Comparison of ENCODE assay signal across 9 cellular contexts in genomic region chr1:77889240-77889637, GRCh38. TPM values are rescaled to one million over a fixed set of nuclear protein-coding genes. Genes with fewer than 3 reads are reported as not detected.
DNase-seq lines count a peak whose midpoint lies in the region; ATAC-seq and TF ChIP-seq lines count a peak whose summit lies in the region.
"Had no signal": no experiment of that assay in that cellular context is flagged by ENCODE, and none has a peak within 500 bp of the region (broad histone marks: within the 10 kb centered on the region; RNA-seq: fewer than 3 reads in every experiment).

No MANE protein-coding gene starts in this region.

- no peaks in the 10 kb centered on the region for H3K27me3 Mint-ChIP-seq in mesothelial cell of epicardium (ENCODE audit: low read depth)

- H2AFZ ChIP-seq in OCI-LY7 (ENCODE audit: low read length) = no peak overlapping the region

- peak overlapping the region; percentile 92 for H3K27ac Mint-ChIP-seq in mesothelial cell of epicardium

- peaks cover 11% of the 10 kb centered on the region for H3K4me1 Mint-ChIP-seq in mesothelial cell of epicardium

- POLR2A ChIA-PET in OCI-LY7 (lab: Charles Lee) = no interaction called here

- peaks cover 2% of the 10 kb centered on the region for H3K36me3 Mint-ChIP-seq in mesothelial cell of epicardium

- H3K9me3 ChIP-seq in OCI-LY7 (ENCODE audit: low read length) (no peaks in the 10 kb centered on the region), endocrine pancreas (ENCODE audit: control insufficient read depth, low read length) (no peaks in the 10 kb centered on the region)

- H3K27me3 ChIP-seq in endocrine pancreas (ENCODE audit: control insufficient read depth, insufficient read depth, low read length) = no peaks in the 10 kb centered on the region

- no peaks in the 10 kb centered on the region for H3K9me2 ChIP-seq in OCI-LY7 (ENCODE audit: insufficient read depth, low read length)

- no peak overlapping the region for H3K4me3 ChIP-seq in OCI-LY7 (ENCODE audit: low read depth, low read length, poor library complexity, severe bottlenecking)
- H3K4me3 ChIP-seq in endocrine pancreas (ENCODE audit: control insufficient read depth, insufficient read depth, low read length) = peak overlapping the region; percentile 59

- H3K4me1 ChIP-seq in OCI-LY7 (ENCODE audit: insufficient read depth, low read length, poor library complexity, severe bottlenecking) (no peaks in the 10 kb centered on the region), endocrine pancreas (ENCODE audit: control insufficient read depth, insufficient read depth, low read length) (no peaks in the 10 kb centered on the region)

- BruUV-seq in OCI-LY7 (replicated peaks; lab: Mats Ljungman, UMichigan) = no TSS peak

- H4K20me1 ChIP-seq in OCI-LY7 (ENCODE audit: insufficient read depth, low read length) = no peaks in the 10 kb centered on the region

- peak; percentile 9 for DNase-seq in NCI-H1105 treated with DMSO at 0.1 percent for 48 hours (lab: John Stamatoyannopoulos, UW)
- no peak for DNase-seq in NCI-H1105 (lab: John Stamatoyannopoulos, UW)
- no peak for DNase-seq in OCI-LY7 (ENCODE audit: low spot score)
- no peak for DNase-seq in mesothelial cell of epicardium (ENCODE audit: low spot score in 2 of 2, unreplicated experiment in 2 of 2)
- no peak for DNase-seq in caudate nucleus (lab: John Stamatoyannopoulos, UW)
- DNase-seq in SW 1271 (lab: John Stamatoyannopoulos, UW) = no peak

- H3K79me2 ChIP-seq in OCI-LY7 (ENCODE audit: insufficient read depth, low read depth, low read length) = no peaks in the 10 kb centered on the region

- H3K9ac ChIP-seq in endocrine pancreas (ENCODE audit: control insufficient read depth, insufficient read depth, low read length) = no peak overlapping the region

- H3K9me3 Mint-ChIP-seq in mesothelial cell of epicardium = no peaks in the 10 kb centered on the region

- TF ChIP-seq CTCF in OCI-LY7 (conservative IDR thresholded peaks at IDR 0.05; ENCODE audit: low read length) (no peak), mesothelial cell of epicardium (IDR thresholded peaks at IDR 0.05; ENCODE audit: unreplicated experiment) (no peak)

- intact Hi-C loops in OCI-LY7 (cut with micrococcal nuclease; ENCODE audit: unreplicated experiment) = no loop called here

- H3K36me3 ChIP-seq in OCI-LY7 (ENCODE audit: insufficient read depth, low read length) = no peaks in the 10 kb centered on the region
- H3K36me3 ChIP-seq in endocrine pancreas (ENCODE audit: control insufficient read depth, insufficient read depth, low read length) = no peaks in the 10 kb centered on the region

- H3K4me3 Mint-ChIP-seq in mesothelial cell of epicardium = peak overlapping the region; percentile 88

- H3K4me2 ChIP-seq in OCI-LY7 (ENCODE audit: low read length) = peak overlapping the region; percentile 44; the same call in 1 of the 2 replicates

- H3K27ac ChIP-seq in OCI-LY7 (ENCODE audit: low read depth, low read length, poor library complexity, severe bottlenecking) (no peak overlapping the region), caudate nucleus (ENCODE audit: low read depth, low read length) (no peak overlapping the region)
- H3K27ac ChIP-seq: C4-2B had no signal

- ATAC-seq in HG02884 (IDR thresholded peaks at IDR 0.05; ENCODE audit: unreplicated experiment) = no peak

- CTCF ChIA-PET in OCI-LY7 (lab: Charles Lee; ENCODE audit: unreplicated experiment) = no interaction called here

RNA-seq across cellular contexts. Expression of gene NEXN, which starts 0.8 kb away (rescaled TPM):
- total RNA-seq in OCI-LY7 (2014; rRNA removed; shearing (Covaris generic)) = not detected in 2 replicates
- total RNA-seq in OCI-LY7 (2022) (0.28 TPM in 1 of 2 replicates, not detected in the other), mesothelial cell of epicardium (6.9 to 8.2 TPM (median 7.0 TPM) in 3 replicates)
